19 cellular contexts compared by ENCODE assay signal in the genomic region with DNA sequence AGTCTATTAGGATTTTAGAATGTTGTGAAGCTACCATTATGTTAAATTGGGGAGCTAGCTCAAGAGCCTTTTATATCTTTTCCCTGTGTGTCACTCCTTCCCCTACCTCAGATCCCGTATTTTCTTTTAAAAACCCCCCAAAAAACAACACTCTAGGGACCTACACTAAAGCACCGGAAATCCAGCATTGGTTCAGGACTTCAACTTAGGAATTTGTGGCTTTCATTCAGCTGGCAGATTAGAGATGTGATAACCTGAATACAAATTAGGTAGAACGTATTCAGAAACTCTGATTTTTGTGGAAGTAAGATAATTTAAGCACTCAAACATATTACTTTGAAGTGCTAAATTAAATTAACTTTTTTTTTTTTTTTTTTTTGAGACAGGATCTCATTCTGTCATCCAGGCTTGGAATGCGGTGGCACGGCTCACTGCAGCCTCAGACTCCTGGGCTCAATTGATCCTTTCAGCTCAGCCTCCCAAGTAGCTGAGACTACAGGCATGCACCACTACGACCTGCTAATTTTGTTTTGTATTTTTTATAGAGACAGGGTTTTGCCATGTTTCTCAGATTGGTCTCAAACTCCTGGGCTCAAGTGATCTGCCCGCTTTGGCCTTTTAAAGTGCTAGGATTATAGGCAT.
"Had no signal": no experiment of that assay in that cellular context is flagged by ENCODE, and none has a peak within 500 bp of the region (broad histone marks: within the 10 kb centered on the region; RNA-seq: fewer than 3 reads in every experiment).

No MANE protein-coding gene starts in this region.

- H3K9me3 ChIP-seq: adrenal gland, gastroesophageal sphincter, left ventricle myocardium inferior, neutrophil, tibial artery had no signal

- H3K27me3 ChIP-seq: adrenal gland, gastroesophageal sphincter, tibial artery had no signal

- DNase-seq: activated CD4-positive, alpha-beta memory T cell treated with anti-CD3 and anti-CD28 coated beads, Interleukin-2, amount 10 ng/mL, durations not matched to agents 7 days and 5 days; activated CD4-positive, alpha-beta T cell treated with anti-CD3 and anti-CD28 coated beads for 4 hours; activated T-cell treated with anti-CD3 and anti-CD28 coated beads, Interleukin-2, amount 50 U/mL, for 24 hours; adrenal gland; effector memory CD8-positive, alpha-beta T cell; left ventricle myocardium inferior; midbrain; posterior cingulate gyrus; retina; stimulated activated CD4-positive, alpha-beta T cell treated with anti-CD3 and anti-CD28 coated beads, Interleukin-15, amount 100 ng/mL, for 24 hours; stimulated activated CD4-positive, alpha-beta T cell treated with anti-CD3 and anti-CD28 coated beads, Interleukin-4, amount 100 ng/mL, for 24 hours; stimulated activated naive CD4-positive, alpha-beta T cell; T-helper 2 cell; tibial artery had no signal

- H3K36me3 ChIP-seq: adrenal gland, gastroesophageal sphincter, left ventricle myocardium inferior, neutrophil, tibial artery had no signal

- H3K27ac ChIP-seq: adrenal gland, epithelial cell of prostate, gastroesophageal sphincter, left ventricle myocardium inferior, neutrophil, tibial artery had no signal

- H3K4me3 ChIP-seq: adrenal gland, gastroesophageal sphincter, left ventricle myocardium inferior, tibial artery had no signal

- FAIRE-seq: keratinocyte, urothelium cell line had no signal
